29 cellular contexts compared by ENCODE assay signal in the genomic region with DNA sequence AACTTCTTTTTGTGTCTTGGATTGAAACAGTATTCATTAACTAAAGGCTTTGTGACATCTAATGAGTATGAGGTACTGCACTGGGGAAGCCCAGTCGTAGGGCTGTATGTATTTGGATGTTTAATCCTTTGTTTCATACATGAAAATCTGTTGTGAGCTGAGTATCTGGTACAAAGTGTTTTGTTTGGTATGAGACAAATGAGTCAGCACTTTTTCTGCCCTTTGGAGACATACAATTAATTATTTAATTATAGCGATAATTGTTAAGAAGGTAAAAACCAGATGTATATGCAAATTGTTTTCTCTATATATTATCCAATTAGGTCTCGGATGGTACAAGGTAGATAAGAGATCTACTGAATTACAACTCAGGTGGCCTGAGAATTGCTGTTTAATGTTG. TPM values are rescaled to one million over a fixed set of nuclear protein-coding genes. Genes with fewer than 3 reads are reported as not detected.
"Had no signal": no experiment of that assay in that cellular context is flagged by ENCODE, and none has a peak within 500 bp of the region (broad histone marks: within the 10 kb centered on the region; RNA-seq: fewer than 3 reads in every experiment).

No MANE protein-coding gene starts in this region.

- H3K36me3 ChIP-seq: ascending aorta, gastroesophageal sphincter, transverse colon had no signal

- H3K9me3 Mint-ChIP-seq: activated naive CD8-positive, alpha-beta T cell treated with anti-CD3 and anti-CD28 coated beads for 36 hours; brain; mesothelial cell of epicardium; naive thymus-derived CD4-positive, alpha-beta T cell had no signal

- H3K4me1 Mint-ChIP-seq: activated naive CD8-positive, alpha-beta T cell treated with anti-CD3 and anti-CD28 coated beads for 36 hours; naive thymus-derived CD4-positive, alpha-beta T cell had no signal

- H3K27ac ChIP-seq: ascending aorta, coronary artery, dorsolateral prefrontal cortex, gastroesophageal sphincter, hepatocyte, parathyroid adenoma, skin epidermis, testis, transverse colon, VCaP had no signal

- ATAC-seq: activated CD4-positive, CD25-positive, alpha-beta regulatory T cell treated with anti-CD3 and anti-CD28 coated beads, Interleukin-2, amount 50 U/mL, for 24 hours; gastroesophageal sphincter; left cardiac atrium; naive thymus-derived CD4-positive, alpha-beta T cell; sciatic nerve; stimulated activated naive CD8-positive, alpha-beta T cell treated with anti-CD3 and anti-CD28 coated beads, Interleukin-15, Interleukin-2, amounts not matched to agents 100 U/mL and 50 U/mL, for 24 hours had no signal

- H3K27ac Mint-ChIP-seq: activated naive CD8-positive, alpha-beta T cell treated with anti-CD3 and anti-CD28 coated beads for 36 hours; mesothelial cell of epicardium; naive thymus-derived CD4-positive, alpha-beta T cell had no signal

- H3K9me3 ChIP-seq: ascending aorta, gastroesophageal sphincter, testis, transverse colon had no signal

- H3K9ac ChIP-seq: parathyroid adenoma had no signal

- H3K4me3 ChIP-seq: ascending aorta, coronary artery, dorsolateral prefrontal cortex, gastroesophageal sphincter, hepatocyte, skin epidermis, testis, transverse colon had no signal

- H3K27me3 ChIP-seq: ascending aorta, dorsolateral prefrontal cortex, gastroesophageal sphincter, hepatocyte, testis, transverse colon had no signal

- H3K36me3 Mint-ChIP-seq: activated naive CD8-positive, alpha-beta T cell treated with anti-CD3 and anti-CD28 coated beads for 36 hours; mesothelial cell of epicardium; naive thymus-derived CD4-positive, alpha-beta T cell had no signal

- H3K79me2 ChIP-seq: parathyroid adenoma had no signal

- DNase-seq: activated CD4-positive, alpha-beta T cell treated with anti-CD3 and anti-CD28 coated beads for 48 hours; activated CD4-positive, alpha-beta T cell treated with anti-CD3 and anti-CD28 coated beads, Interleukin-2, amount 50 U/mL, for 48 hours; activated CD8-positive, alpha-beta memory T cell treated with anti-CD3 and anti-CD28 coated beads for 24 hours; activated effector memory CD4-positive, alpha-beta T cell treated with Interleukin-2 at 50 U/mL for 16 hours; activated naive CD4-positive, alpha-beta T cell treated with Interleukin-2 at 50 U/mL for 16 hours; activated naive CD8-positive, alpha-beta T cell treated with anti-CD3 and anti-CD28 coated beads for 36 hours; dorsolateral prefrontal cortex; effector memory CD4-positive, alpha-beta T cell; islet precursor cell; left cardiac atrium; left ventricle myocardium superior; naive thymus-derived CD4-positive, alpha-beta T cell; stimulated activated CD4-positive, alpha-beta T cell treated with anti-CD3 and anti-CD28 coated beads, Interleukin-12 subunit alpha, Interleukin-12 subunit beta, amount 100 ng/mL, for 4 hours; stimulated activated CD4-positive, alpha-beta T cell treated with anti-CD3 and anti-CD28 coated beads, Interleukin-4, amount 100 ng/mL, for 1 hour; stimulated activated naive CD8-positive, alpha-beta T cell treated with anti-CD3 and anti-CD28 coated beads, Interleukin-15, Interleukin-2, amounts not matched to agents 100 U/mL and 50 U/mL, for 24 hours; T-helper 9 cell; testis; transverse colon had no signal

- H3K27me3 Mint-ChIP-seq: brain had no signal

- H3K4me3 Mint-ChIP-seq: activated naive CD8-positive, alpha-beta T cell treated with anti-CD3 and anti-CD28 coated beads for 36 hours; brain; mesothelial cell of epicardium; naive thymus-derived CD4-positive, alpha-beta T cell had no signal

- H2AFZ ChIP-seq: hepatocyte, parathyroid adenoma had no signal

- H3K4me2 ChIP-seq: hepatocyte had no signal

- H3K4me1 ChIP-seq: ascending aorta, parathyroid adenoma, testis had no signal

RNA-seq across cellular contexts. Expression of gene MARK1, which starts 36.3 kb away (rescaled TPM):
- total RNA-seq: activated naive CD8-positive, alpha-beta T cell treated with anti-CD3 and anti-CD28 coated beads for 36 hours; naive thymus-derived CD4-positive, alpha-beta T cell had no signal
- polyA plus RNA-seq: naive thymus-derived CD4-positive, alpha-beta T cell had no signal
